8 cellular contexts compared by ENCODE assay signal in genomic region chr18:52694804-52695203, GRCh38.
DNase-seq lines count a peak whose midpoint lies in the region; ATAC-seq and TF ChIP-seq lines count a peak whose summit lies in the region.

No MANE protein-coding gene starts in this region.

- H3F3A ChIP-seq in OCI-LY1 (ENCODE audit: insufficient read depth, low read length) = no peaks in the 10 kb centered on the region

- H3K4me1 Mint-ChIP-seq in glutamatergic neuron (ENCODE audit: low read depth, unreplicated experiment) = no peaks in the 10 kb centered on the region
- no peaks in the 10 kb centered on the region for H3K4me1 Mint-ChIP-seq in CD4-positive, alpha-beta memory T cell

- no peaks in the 10 kb centered on the region for H3K27me3 Mint-ChIP-seq in glutamatergic neuron (ENCODE audit: unreplicated experiment)
- H3K27me3 Mint-ChIP-seq in CD4-positive, alpha-beta memory T cell = no peaks in the 10 kb centered on the region

- CTCF ChIA-PET in CD4-positive, alpha-beta memory T cell (lab: Charles Lee; ENCODE audit: partially characterized antibody) = no interaction called here

- H3K4me3 Mint-ChIP-seq in glutamatergic neuron (ENCODE audit: unreplicated experiment) = no peak overlapping the region
- H3K4me3 Mint-ChIP-seq in CD4-positive, alpha-beta memory T cell = no peak overlapping the region

- H3K9ac ChIP-seq in OCI-LY1 (ENCODE audit: low read length) = no peak overlapping the region

- no peaks in the 10 kb centered on the region for H3K36me3 Mint-ChIP-seq in glutamatergic neuron (ENCODE audit: unreplicated experiment)
- no peaks in the 10 kb centered on the region for H3K36me3 Mint-ChIP-seq in CD4-positive, alpha-beta memory T cell

- POLR2A ChIA-PET in CD4-positive, alpha-beta memory T cell (lab: Charles Lee; ENCODE audit: partially characterized antibody) = no interaction called here

- H3K9me3 Mint-ChIP-seq in glutamatergic neuron (ENCODE audit: unreplicated experiment) = no peaks in the 10 kb centered on the region
- peaks cover 0 to 4% (median 0%) of the 10 kb centered on the region in 8 donors for H3K9me3 Mint-ChIP-seq in CD4-positive, alpha-beta memory T cell

- TF ChIP-seq CTCF in OCI-LY1 (IDR thresholded peaks at IDR 0.05; ENCODE audit: low read length) = peak; percentile 46; the same call in 1 of the 2 replicates
- TF ChIP-seq CTCF in glutamatergic neuron (IDR thresholded peaks at IDR 0.05; ENCODE audit: partially characterized antibody, unreplicated experiment) = peak; percentile 61

- H3K27me3 ChIP-seq in OCI-LY1 (ENCODE audit: insufficient read depth, low read length) = no peaks in the 10 kb centered on the region
- no peaks in the 10 kb centered on the region for H3K27me3 ChIP-seq in CD4-positive, alpha-beta memory T cell (ENCODE audit: insufficient read depth, low read length)

- H3K4me3 ChIP-seq in OCI-LY1 (ENCODE audit: low read depth, low read length, poor library complexity, severe bottlenecking) = no peak overlapping the region
- H3K4me3 ChIP-seq in CD4-positive, alpha-beta memory T cell (ENCODE audit: low read length in 2 of 2) = no peak overlapping the region

- no peaks in the 10 kb centered on the region for H3K9me3 ChIP-seq in OCI-LY1 (ENCODE audit: low read length)
- no peaks in the 10 kb centered on the region for H3K9me3 ChIP-seq in CD4-positive, alpha-beta memory T cell (ENCODE audit: control insufficient read depth in 1 of 2, low read length in 2 of 2)

- H3K4me2 ChIP-seq in OCI-LY1 (ENCODE audit: low read length) = no peak overlapping the region

- no peak overlapping the region for H3K27ac ChIP-seq in OCI-LY1 (ENCODE audit: low read depth, low read length, poor library complexity, severe bottlenecking)
- H3K27ac ChIP-seq in CD4-positive, alpha-beta memory T cell (ENCODE audit: low read depth, low read length) = no peak overlapping the region

- H3K79me2 ChIP-seq in OCI-LY1 (ENCODE audit: insufficient read depth, low read length) = no peaks in the 10 kb centered on the region

- no peak overlapping the region for H2AFZ ChIP-seq in OCI-LY1 (ENCODE audit: low read length)

- no peaks in the 10 kb centered on the region for H4K20me1 ChIP-seq in OCI-LY1 (ENCODE audit: insufficient read depth, low read length)

- no peak overlapping the region for H3K27ac Mint-ChIP-seq in glutamatergic neuron (ENCODE audit: unreplicated experiment)
- H3K27ac Mint-ChIP-seq in CD4-positive, alpha-beta memory T cell = no peak overlapping the region

- no peaks in the 10 kb centered on the region for H3K9me2 ChIP-seq in OCI-LY1 (ENCODE audit: low read depth, low read length)

- ATAC-seq in HG03460 (IDR thresholded peaks at IDR 0.05; ENCODE audit: unreplicated experiment) (no peak), HG03196 (IDR thresholded peaks at IDR 0.05; ENCODE audit: unreplicated experiment) (no peak), HG03521 (IDR thresholded peaks at IDR 0.05; ENCODE audit: unreplicated experiment) (no peak)

- no peaks in the 10 kb centered on the region for H3K36me3 ChIP-seq in OCI-LY1 (ENCODE audit: insufficient read depth, low read length)
- no peaks in the 10 kb centered on the region for H3K36me3 ChIP-seq in CD4-positive, alpha-beta memory T cell (ENCODE audit: insufficient read depth, low read length)

- DNase-seq in stimulated activated CD4-positive, alpha-beta T cell treated with anti-CD3 and anti-CD28 coated beads, Interleukin-15, amount 100 ng/mL, for 24 hours = peak; percentile 7
- DNase-seq in stimulated activated CD4-positive, alpha-beta T cell treated with anti-CD3 and anti-CD28 coated beads, Interleukin-2, amount 100 ng/mL, for 24 hours = no peak
- peak; percentile 30 for DNase-seq in glutamatergic neuron
- DNase-seq in CD4-positive, alpha-beta memory T cell = no peak

- H3K4me1 ChIP-seq in OCI-LY1 (ENCODE audit: insufficient read depth, low read length, severe bottlenecking) = no peaks in the 10 kb centered on the region
- no peaks in the 10 kb centered on the region for H3K4me1 ChIP-seq in CD4-positive, alpha-beta memory T cell (ENCODE audit: insufficient read depth, low read length)

- intact Hi-C loops in CD4-positive, alpha-beta memory T cell (cut with micrococcal nuclease) = no loop called here

Comparison
In these comparisons a context has a peak if more than half of its experiments do, and no peak if none do; other contexts are left out.
1. DNase-seq: peak in stimulated activated CD4-positive, alpha-beta T cell treated with anti-CD3 and anti-CD28 coated beads, Interleukin-15, amount 100 ng/mL, for 24 hours (single experiment) and glutamatergic neuron (single experiment); none in stimulated activated CD4-positive, alpha-beta T cell treated with anti-CD3 and anti-CD28 coated beads, Interleukin-2, amount 100 ng/mL, for 24 hours (0 of 2) and CD4-positive, alpha-beta memory T cell (0 of 5).